Comparison of ENCODE assay signal across 29 cellular contexts in genomic region chr10:126521354-126521753, GRCh38.
DNase-seq lines count a peak whose midpoint lies in the region; TF ChIP-seq lines count a peak whose summit lies in the region.
"Had no signal": no experiment of that assay in that cellular context is flagged by ENCODE, and none has a peak within 500 bp of the region (broad histone marks: within the 10 kb centered on the region; RNA-seq: fewer than 3 reads in every experiment).

No MANE protein-coding gene starts in this region.

- H3K27ac ChIP-seq in RWPE1 (no peak overlapping the region), transverse colon (no peak overlapping the region)
- H3K27ac ChIP-seq: brain microvascular endothelial cell, ovary, SK-N-MC, suprapubic skin, vagina had no signal

- H3K4me3 ChIP-seq in epithelial cell of esophagus (ENCODE audit: low read length) (no peak overlapping the region), transverse colon (no peak overlapping the region)
- H3K4me3 ChIP-seq: ovary, SK-N-MC, smooth muscle cell, suprapubic skin, vagina had no signal

- no peak overlapping the region for H3K4me3 Mint-ChIP-seq in Calu3 (ENCODE audit: low read depth, unreplicated experiment)
- H3K4me3 Mint-ChIP-seq: CD4-positive, alpha-beta T cell; HFFc6; memory B cell; T-helper 1 cell treated with Interleukin-12 subunit alpha and Interleukin-12 subunit beta and Interleukin-4 antibody, amounts not matched to agents 30 μg/mL and 1 μg/mL, for 36 hours had no signal

- no peaks in the 10 kb centered on the region for H3K36me3 ChIP-seq in transverse colon
- H3K36me3 ChIP-seq: brain microvascular endothelial cell, ovary, suprapubic skin, vagina had no signal

- WGBS in transverse colon (ENCODE audit: low coverage in 1 of 2), 2 donors = 44 to 70% methylated on average over 5 to 6 of the region's 6 CpGs

- CTCF ChIA-PET in Calu3 (lab: Charles Lee) = no interaction called here
- CTCF ChIA-PET in RWPE1 (lab: Yijun Ruan, JAX) = interaction anchor here (0.6 kb wide), 2 partner anchors 78 to 132 kb away, joined by 3 read pairs; no protein-coding TSS in a partner anchor

- no TSS peak for BruUV-seq in Calu3 (replicated peaks; lab: Mats Ljungman, UMichigan)

- in situ Hi-C loops in transverse colon (cut with MboI; ENCODE audit: low pct_ligation_motif_present in 1 of 4, low pct_unique_long_range_greater_than_20kb in 1 of 4, low sequenced_read_pairs in 3 of 4) = loop anchor here in 1 of 4 donors (25.0 kb wide), 1 partner anchor 659 kb away; no protein-coding TSS in a partner anchor

- TF ChIP-seq CTCF in Calu3 (IDR thresholded peaks at IDR 0.05; ENCODE audit: unreplicated experiment) (no peak), RWPE1 (conservative IDR thresholded peaks at IDR 0.05; ENCODE audit: low read depth) (no peak), epithelial cell of esophagus (IDR thresholded peaks at IDR 0.05; ENCODE audit: insufficient read depth, low read depth, low read length, missing control alignments) (no peak), transverse colon (IDR thresholded peaks at IDR 0.05) (no peak)

- no peak overlapping the region for H3K27ac Mint-ChIP-seq in Calu3 (ENCODE audit: unreplicated experiment)
- H3K27ac Mint-ChIP-seq: CD4-positive, alpha-beta T cell; HFFc6; memory B cell; T-helper 1 cell treated with Interleukin-12 subunit alpha and Interleukin-12 subunit beta and Interleukin-4 antibody, amounts not matched to agents 30 μg/mL and 1 μg/mL, for 36 hours had no signal

- no peak for TF ChIP-seq EP300 in transverse colon (IDR thresholded peaks at IDR 0.05; ENCODE audit: low read depth)

- peak; percentile 21 for DNase-seq in Calu3
- DNase-seq in HT1080 (ENCODE audit: low read depth) = peak; percentile 78
- peak; percentile 23 for DNase-seq in RWPE1 (ENCODE audit: low spot score)
- DNase-seq in epithelial cell of esophagus (ENCODE audit: low read depth) = peak; percentile 46
- DNase-seq in hypothalamus (lab: John Stamatoyannopoulos, UW) = no peak
- no peak for DNase-seq in transverse colon
- DNase-seq in SIG-M5 treated with dmso at 0.1 percent for 504 hours (lab: John Stamatoyannopoulos, UW; ENCODE audit: unreplicated experiment) = no peak
- DNase-seq in UCSD-AML1 (lab: John Stamatoyannopoulos, UW; ENCODE audit: unreplicated experiment) = no peak
- DNase-seq: activated CD4-positive, alpha-beta T cell treated with anti-CD3 and anti-CD28 coated beads, Interleukin-2, amount 50 U/mL, for 48 hours; activated CD4-positive, CD25-positive, alpha-beta regulatory T cell treated with anti-CD3 and anti-CD28 coated beads, Interleukin-2, amount 50 U/mL, for 72 hours; activated naive CD4-positive, alpha-beta T cell treated with Interleukin-2 at 50 U/mL for 16 hours; brain microvascular endothelial cell; CD4-positive, alpha-beta T cell; DND-41; effector CD4-positive, alpha-beta T cell; HFFc6; KBM-7; NCI-H1417; NCI-H2081; NCI-H345; ovary; retina; stimulated activated naive CD4-positive, alpha-beta T cell treated with Interleukin-2 at 50 U/mL for 16 hours had no signal

- no peaks in the 10 kb centered on the region for H3K4me1 ChIP-seq in transverse colon
- H3K4me1 ChIP-seq: vagina had no signal

- intact Hi-C loops in Calu3 (cut with micrococcal nuclease; ENCODE audit: unreplicated experiment) (no loop called here), transverse colon (cut with DNase I; ENCODE audit: low total_unique reads) (no loop called here)

- no peaks in the 10 kb centered on the region for H3K4me1 Mint-ChIP-seq in Calu3 (ENCODE audit: low read depth, unreplicated experiment)
- H3K4me1 Mint-ChIP-seq: memory B cell had no signal

- no peaks in the 10 kb centered on the region for H3K27me3 ChIP-seq in transverse colon
- H3K27me3 ChIP-seq: ovary, suprapubic skin, vagina had no signal

- POLR2A ChIA-PET in RWPE1 (lab: Yijun Ruan, JAX; ENCODE audit: low non-redundant PET) = no interaction called here

- H3K27me3 Mint-ChIP-seq in Calu3 (ENCODE audit: unreplicated experiment) = no peaks in the 10 kb centered on the region
- H3K27me3 Mint-ChIP-seq: CD4-positive, alpha-beta T cell had no signal

- no peaks in the 10 kb centered on the region for H3K36me3 Mint-ChIP-seq in Calu3 (ENCODE audit: insufficient read depth, unreplicated experiment)
- H3K36me3 Mint-ChIP-seq: memory B cell had no signal

- H3K9me3 ChIP-seq in transverse colon = no peaks in the 10 kb centered on the region
- H3K9me3 ChIP-seq: ovary, suprapubic skin, vagina had no signal

- TF ChIP-seq POLR2A in transverse colon (IDR thresholded peaks at IDR 0.05) = no peak

- H3K9me3 Mint-ChIP-seq in Calu3 (ENCODE audit: low read depth, unreplicated experiment) = no peaks in the 10 kb centered on the region
- H3K9me3 Mint-ChIP-seq: HFFc6; T-helper 1 cell treated with Interleukin-12 subunit alpha and Interleukin-12 subunit beta and Interleukin-4 antibody, amounts not matched to agents 30 μg/mL and 1 μg/mL, for 36 hours had no signal

Comparison
In these comparisons a context has a peak if more than half of its experiments do, and no peak if none do; other contexts are left out.
1. DNase-seq: peak in Calu3 (single experiment), HT1080 (single experiment), RWPE1 (single experiment) and epithelial cell of esophagus (single experiment); none in hypothalamus (0 of 51), transverse colon (single experiment), SIG-M5 treated with dmso at 0.1 percent for 504 hours (single experiment) and UCSD-AML1 (single experiment).